10 cellular contexts compared by ENCODE assay signal in the genomic region with DNA sequence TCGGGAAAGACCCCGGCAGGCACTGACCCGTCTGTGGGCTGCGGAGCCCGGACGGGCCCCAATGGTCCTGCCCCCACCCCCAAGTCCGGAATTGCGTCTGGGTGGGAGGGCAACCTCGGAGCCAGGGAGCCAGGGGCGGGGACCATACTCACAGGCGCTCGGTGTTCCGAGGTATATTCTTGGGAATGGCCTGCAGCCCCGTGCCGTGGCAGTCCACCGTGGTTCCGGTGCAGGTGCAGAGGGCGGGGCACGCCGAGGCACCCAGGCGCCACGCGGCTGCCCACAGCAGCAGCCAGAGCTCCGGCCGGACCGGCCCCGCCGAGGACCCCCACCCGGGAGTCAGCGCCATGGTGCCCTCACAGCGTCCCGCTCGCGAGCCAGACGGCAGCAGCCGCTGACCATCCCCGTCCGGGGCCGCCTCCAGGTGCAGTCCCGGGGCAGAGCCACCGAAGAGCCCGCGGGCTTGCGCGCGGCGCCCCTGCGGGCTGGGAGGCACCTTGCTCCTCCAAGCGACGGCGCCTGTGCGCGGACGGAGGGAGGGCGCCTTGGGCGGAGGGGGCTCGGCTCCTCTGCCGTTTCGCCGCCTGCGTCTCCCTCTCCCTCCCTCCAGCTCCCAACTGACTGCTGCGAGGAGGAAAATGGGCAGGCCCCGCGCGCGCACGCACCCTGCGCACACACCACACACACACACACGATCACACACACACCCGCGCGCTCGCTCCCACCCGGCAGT. TPM values are rescaled to one million over a fixed set of nuclear protein-coding genes. Genes with fewer than 3 reads are reported as not detected.
DNase-seq lines count a peak whose midpoint lies in the region; ATAC-seq, FAIRE-seq and TF ChIP-seq lines count a peak whose summit lies in the region.
"Had no signal": no experiment of that assay in that cellular context is flagged by ENCODE, and none has a peak within 500 bp of the region (broad histone marks: within the 10 kb centered on the region; RNA-seq: fewer than 3 reads in every experiment).

Gene SLIT1 (minus strand): TSS at position 634 of the 733 bp plus-strand sequence. CDS start 285 bp downstream, at position 349.

- no peak for DNase-seq in activated naive CD4-positive, alpha-beta T cell treated with anti-CD3 and anti-CD28 coated beads for 36 hours
- DNase-seq in activated naive CD4-positive, alpha-beta T cell treated with anti-CD3 and anti-CD28 coated beads, Interleukin-2, amount 50 U/mL, for 16 hours: no peak
- DNase-seq in WTC11 (ENCODE audit: low spot score) (peak; percentile 61), kidney (peak; percentile 72), upper lobe of right lung (peak; percentile 51)
- no peak for DNase-seq in effector CD4-positive, alpha-beta T cell

- no peaks in the 10 kb centered on the region for H3K9me3 Mint-ChIP-seq in activated naive CD4-positive, alpha-beta T cell treated with anti-CD3 and anti-CD28 coated beads for 36 hours
- H3K9me3 Mint-ChIP-seq in WTC11: no peaks in the 10 kb centered on the region

- H3K4me3 ChIP-seq in kidney (ENCODE audit: low read length in 2 of 2) (no peak within 1 kb of the TSS), upper lobe of right lung (no peak within 1 kb of the TSS)

- H3K27ac ChIP-seq in kidney (ENCODE audit: low read depth in 2 of 2, low read length in 2 of 2) (no peak within 1 kb of the TSS), upper lobe of right lung (no peak within 1 kb of the TSS)

- no peak for TF ChIP-seq CTCF in WTC11 (IDR thresholded peaks at IDR 0.05)
- no peak for TF ChIP-seq CTCF in kidney (IDR thresholded peaks at IDR 0.05; ENCODE audit: borderline replicate concordance, extremely low read depth, insufficient read depth)
- no peak for TF ChIP-seq CTCF in upper lobe of right lung (IDR thresholded peaks at IDR 0.05)

- CTCF ChIA-PET in activated naive CD4-positive, alpha-beta T cell treated with anti-CD3 and anti-CD28 coated beads for 36 hours (lab: Charles Lee): no interaction called here
- CTCF ChIA-PET in WTC11 (lab: Charles Lee): interaction anchor here (0.6 to 6.5 kb wide), 13 partner anchors 12 to 862 kb away, joined by 3 to 65 read pairs (median 5); no protein-coding TSS in a partner anchor

- peak within 1 kb of the TSS; percentile 17 for H3K4me3 Mint-ChIP-seq in activated naive CD4-positive, alpha-beta T cell treated with anti-CD3 and anti-CD28 coated beads for 36 hours
- peak within 1 kb of the TSS; percentile 81 for H3K4me3 Mint-ChIP-seq in WTC11

- no peak within 1 kb of the TSS for H3K27ac Mint-ChIP-seq in activated naive CD4-positive, alpha-beta T cell treated with anti-CD3 and anti-CD28 coated beads for 36 hours
- no peak within 1 kb of the TSS for H3K27ac Mint-ChIP-seq in WTC11

- H3K9me3 ChIP-seq in kidney (ENCODE audit: control insufficient read depth in 1 of 2, low read length in 2 of 2) (no peaks in the 10 kb centered on the region), upper lobe of right lung (no peaks in the 10 kb centered on the region)

- intact Hi-C loops in activated naive CD4-positive, alpha-beta T cell treated with anti-CD3 and anti-CD28 coated beads for 36 hours (cut with micrococcal nuclease): no loop called here
- intact Hi-C loops in kidney (cut with DNase I) (no loop called here), upper lobe of right lung (cut with DNase I) (no loop called here)

- peak; percentile 71 for ATAC-seq in WTC11
- no peak for ATAC-seq in upper lobe of right lung
- ATAC-seq in GM19463 (IDR thresholded peaks at IDR 0.05; ENCODE audit: unreplicated experiment): no peak
- no peak for ATAC-seq in GM21737 (IDR thresholded peaks at IDR 0.05; ENCODE audit: unreplicated experiment)

- no peaks in the 10 kb centered on the region for H3K36me3 Mint-ChIP-seq in activated naive CD4-positive, alpha-beta T cell treated with anti-CD3 and anti-CD28 coated beads for 36 hours (ENCODE audit: low read depth)
- H3K36me3 Mint-ChIP-seq in WTC11: no peaks in the 10 kb centered on the region

- POLR2A ChIA-PET in WTC11 (lab: Charles Lee): no interaction called here

- peaks cover 7% of the 10 kb centered on the region for H3K4me1 Mint-ChIP-seq in activated naive CD4-positive, alpha-beta T cell treated with anti-CD3 and anti-CD28 coated beads for 36 hours (ENCODE audit: low read depth)
- peaks cover 20% of the 10 kb centered on the region for H3K4me1 Mint-ChIP-seq in WTC11

- H3K4me1 ChIP-seq in kidney (ENCODE audit: control insufficient read depth in 1 of 2, insufficient read depth in 1 of 2, low read depth in 1 of 2, low read length in 2 of 2) (peaks cover 0 to 6% of the 10 kb centered on the region in 2 donors), upper lobe of right lung (no peaks in the 10 kb centered on the region)

- H3K27me3 ChIP-seq in upper lobe of right lung: peaks cover 41% of the 10 kb centered on the region

- H3K27me3 Mint-ChIP-seq in activated naive CD4-positive, alpha-beta T cell treated with anti-CD3 and anti-CD28 coated beads for 36 hours (ENCODE audit: low read depth): peaks cover 58% of the 10 kb centered on the region
- H3K27me3 Mint-ChIP-seq in WTC11 (ENCODE audit: low read depth): peaks cover 67% of the 10 kb centered on the region

- FAIRE-seq in kidney (lab: Jason Lieb, UNC): no peak
- FAIRE-seq: D721Med had no signal

- no peak within 1 kb of the TSS for H3K9ac ChIP-seq in kidney (ENCODE audit: low read length in 2 of 2)

- no peaks in the 10 kb centered on the region for H3K36me3 ChIP-seq in kidney (ENCODE audit: control insufficient read depth in 1 of 2, insufficient read depth in 2 of 2, low read length in 2 of 2)
- H3K36me3 ChIP-seq in upper lobe of right lung: no peaks in the 10 kb centered on the region

TF ChIP-seq in WTC11, 78 proteins besides CTCF, POLR2A, EP300 and RAD21:
- TF ChIP-seq, protein P1, sequence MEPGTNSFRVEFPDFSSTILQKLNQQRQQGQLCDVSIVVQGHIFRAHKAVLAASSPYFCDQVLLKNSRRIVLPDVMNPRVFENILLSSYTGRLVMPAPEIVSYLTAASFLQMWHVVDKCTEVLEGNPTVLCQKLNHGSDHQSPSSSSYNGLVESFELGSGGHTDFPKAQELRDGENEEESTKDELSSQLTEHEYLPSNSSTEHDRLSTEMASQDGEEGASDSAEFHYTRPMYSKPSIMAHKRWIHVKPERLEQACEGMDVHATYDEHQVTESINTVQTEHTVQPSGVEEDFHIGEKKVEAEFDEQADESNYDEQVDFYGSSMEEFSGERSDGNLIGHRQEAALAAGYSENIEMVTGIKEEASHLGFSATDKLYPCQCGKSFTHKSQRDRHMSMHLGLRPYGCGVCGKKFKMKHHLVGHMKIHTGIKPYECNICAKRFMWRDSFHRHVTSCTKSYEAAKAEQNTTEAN (CRISPR knock-in tag; IDR thresholded peaks at IDR 0.05): 0 out of 2 replicates have a peak, but pooled peaks have one; percentile 7
- TF ChIP-seq TEAD4 (CRISPR knock-in tag; IDR thresholded peaks at IDR 0.05) (no peak), ETV6 (CRISPR knock-in tag; IDR thresholded peaks at IDR 0.05) (no peak), USF1 (CRISPR knock-in tag; IDR thresholded peaks at IDR 0.05) (0 out of 2 replicates have a peak, but pooled peaks have one; percentile 5)
- TF ChIP-seq, protein P2, sequence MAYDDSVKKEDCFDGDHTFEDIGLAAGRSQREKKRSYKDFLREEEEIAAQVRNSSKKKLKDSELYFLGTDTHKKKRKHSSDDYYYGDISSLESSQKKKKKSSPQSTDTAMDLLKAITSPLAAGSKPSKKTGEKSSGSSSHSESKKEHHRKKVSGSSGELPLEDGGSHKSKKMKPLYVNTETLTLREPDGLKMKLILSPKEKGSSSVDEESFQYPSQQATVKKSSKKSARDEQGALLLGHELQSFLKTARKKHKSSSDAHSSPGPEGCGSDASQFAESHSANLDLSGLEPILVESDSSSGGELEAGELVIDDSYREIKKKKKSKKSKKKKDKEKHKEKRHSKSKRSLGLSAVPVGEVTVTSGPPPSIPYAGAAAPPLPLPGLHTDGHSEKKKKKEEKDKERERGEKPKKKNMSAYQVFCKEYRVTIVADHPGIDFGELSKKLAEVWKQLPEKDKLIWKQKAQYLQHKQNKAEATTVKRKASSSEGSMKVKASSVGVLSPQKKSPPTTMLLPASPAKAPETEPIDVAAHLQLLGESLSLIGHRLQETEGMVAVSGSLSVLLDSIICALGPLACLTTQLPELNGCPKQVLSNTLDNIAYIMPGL (CRISPR knock-in tag; IDR thresholded peaks at IDR 0.05): peak; percentile 65; the same call in 1 of the 2 replicates

RNA-seq across cellular contexts. Expression of gene SLIT1, which starts in this region (rescaled TPM):
- total RNA-seq in activated naive CD4-positive, alpha-beta T cell treated with anti-CD3 and anti-CD28 coated beads for 36 hours: under 1 TPM; 0.44 to 0.60 TPM
- total RNA-seq in WTC11 (2021): 1.1 to 1.6 TPM (median 1.4 TPM) in 3 replicates
- 0.35 TPM for total RNA-seq in kidney
- polyA plus RNA-seq in kidney (ENCODE audit: insufficient read depth, low read depth, low replicate concordance): 0.06 TPM
- 0.23 TPM for total RNA-seq in upper lobe of right lung
- total RNA-seq: dermis microvascular lymphatic vessel endothelial cell had no signal

Comparison
In these comparisons a context has a peak if more than half of its experiments do, and no peak if none do; other contexts are left out.
1. Peak in DNase-seq in kidney; RNA of the gene not detected or under 1 TPM.
2. Peak in DNase-seq in upper lobe of right lung; RNA of the gene not detected or under 1 TPM.